ENCODE assay signal across 19 cellular contexts in genomic region chr16:86151372-86151950, GRCh38.
"Had no signal": no experiment of that assay in that cellular context is flagged by ENCODE, and none has a peak within 500 bp of the region (broad histone marks: within the 10 kb centered on the region; RNA-seq: fewer than 3 reads in every experiment).

No MANE protein-coding gene starts in this region.

- H3K36me3 Mint-ChIP-seq: activated naive CD4-positive, alpha-beta T cell treated with anti-CD3 and anti-CD28 coated beads, Interleukin-2, amount 10 ng/mL, durations not matched to agents 7 days and 5 days; naive thymus-derived CD8-positive, alpha-beta T cell had no signal

- H3K9me3 ChIP-seq: testis, uterus had no signal

- H3K27ac ChIP-seq: cardiac muscle cell, coronary artery, testis, uterus had no signal

- H3K4me3 ChIP-seq: cardiac muscle cell, coronary artery, testis, uterus had no signal

- H3K9me3 Mint-ChIP-seq: activated CD4-positive, alpha-beta T cell treated with anti-CD3 and anti-CD28 coated beads, Interleukin-2, amount 10 ng/mL, durations not matched to agents 7 days and 5 days; activated naive CD4-positive, alpha-beta T cell treated with anti-CD3 and anti-CD28 coated beads, Interleukin-2, amount 10 ng/mL, durations not matched to agents 7 days and 5 days; activated T-helper 17 cell treated with anti-CD3 and anti-CD28 coated beads, Interleukin-2, amount 50 U/mL, for 72 hours; naive thymus-derived CD8-positive, alpha-beta T cell had no signal

- ATAC-seq: activated T-helper 17 cell treated with anti-CD3 and anti-CD28 coated beads, Interleukin-2, amount 50 U/mL, for 72 hours; left lobe of liver; naive thymus-derived CD8-positive, alpha-beta T cell; sciatic nerve had no signal

- H3K27ac Mint-ChIP-seq: activated CD4-positive, alpha-beta T cell treated with anti-CD3 and anti-CD28 coated beads, Interleukin-2, amount 10 ng/mL, durations not matched to agents 7 days and 5 days; activated naive CD4-positive, alpha-beta T cell treated with anti-CD3 and anti-CD28 coated beads, Interleukin-2, amount 10 ng/mL, durations not matched to agents 7 days and 5 days; activated T-helper 17 cell treated with anti-CD3 and anti-CD28 coated beads, Interleukin-2, amount 50 U/mL, for 72 hours; naive thymus-derived CD8-positive, alpha-beta T cell; progenitor cell of endocrine pancreas had no signal

- H3K4me1 Mint-ChIP-seq: activated CD4-positive, alpha-beta T cell treated with anti-CD3 and anti-CD28 coated beads, Interleukin-2, amount 10 ng/mL, durations not matched to agents 7 days and 5 days; activated naive CD4-positive, alpha-beta T cell treated with anti-CD3 and anti-CD28 coated beads, Interleukin-2, amount 10 ng/mL, durations not matched to agents 7 days and 5 days; activated T-helper 17 cell treated with anti-CD3 and anti-CD28 coated beads, Interleukin-2, amount 50 U/mL, for 72 hours; naive thymus-derived CD8-positive, alpha-beta T cell had no signal

- H3K36me3 ChIP-seq: cardiac muscle cell, uterus had no signal

- DNase-seq: activated CD4-positive, alpha-beta T cell treated with anti-CD3 and anti-CD28 coated beads, Interleukin-2, amount 10 ng/mL, durations not matched to agents 7 days and 5 days; activated CD4-positive, CD25-positive, alpha-beta regulatory T cell; activated CD8-positive, alpha-beta memory T cell treated with anti-CD3 and anti-CD28 coated beads for 24 hours; activated naive CD4-positive, alpha-beta T cell treated with anti-CD3 and anti-CD28 coated beads, Interleukin-2, amount 10 ng/mL, durations not matched to agents 7 days and 5 days; activated T-cell treated with anti-CD3 and anti-CD28 coated beads for 4 hours; effector memory CD4-positive, alpha-beta T cell; naive thymus-derived CD8-positive, alpha-beta T cell; nucleus accumbens; stimulated activated CD4-positive, alpha-beta T cell treated with anti-CD3 and anti-CD28 coated beads, Interleukin-12 subunit alpha, Interleukin-12 subunit beta, amount 100 ng/mL, for 4 hours; stimulated activated naive CD4-positive, alpha-beta T cell treated with Interleukin-2 at 50 U/mL for 16 hours; T-helper 2 cell; testis; uterus had no signal

- H3K27me3 ChIP-seq: testis, uterus had no signal

- H3K4me3 Mint-ChIP-seq: activated CD4-positive, alpha-beta T cell treated with anti-CD3 and anti-CD28 coated beads, Interleukin-2, amount 10 ng/mL, durations not matched to agents 7 days and 5 days; activated naive CD4-positive, alpha-beta T cell treated with anti-CD3 and anti-CD28 coated beads, Interleukin-2, amount 10 ng/mL, durations not matched to agents 7 days and 5 days; activated T-helper 17 cell treated with anti-CD3 and anti-CD28 coated beads, Interleukin-2, amount 50 U/mL, for 72 hours; naive thymus-derived CD8-positive, alpha-beta T cell had no signal

- H3K4me1 ChIP-seq: testis, uterus had no signal
